10 cellular contexts compared by ENCODE assay signal in the genomic region with DNA sequence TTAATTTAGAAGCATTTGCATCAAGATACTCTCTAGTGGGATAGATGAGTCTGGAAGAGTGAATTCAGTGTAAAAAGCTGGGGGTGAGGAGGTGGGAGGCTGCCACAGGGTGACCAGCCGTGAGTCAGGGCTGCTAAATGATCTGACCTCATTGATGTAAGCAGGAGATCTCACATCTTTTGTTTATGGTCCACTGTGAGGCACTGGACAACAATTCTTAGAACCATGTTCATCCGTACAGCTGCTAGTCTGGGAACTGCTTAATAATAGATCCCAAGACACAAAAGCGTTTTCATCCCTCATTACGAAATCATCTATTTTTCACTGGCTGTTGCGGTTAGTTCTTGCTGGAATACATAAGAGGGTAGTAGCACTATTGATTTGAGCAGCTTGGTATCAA. TPM values are rescaled to one million over a fixed set of nuclear protein-coding genes. Genes with fewer than 3 reads are reported as not detected.
DNase-seq lines count a peak whose midpoint lies in the region; ATAC-seq, FAIRE-seq and TF ChIP-seq lines count a peak whose summit lies in the region.
"Had no signal": no experiment of that assay in that cellular context is flagged by ENCODE, and none has a peak within 500 bp of the region (broad histone marks: within the 10 kb centered on the region; RNA-seq: fewer than 3 reads in every experiment).

No MANE protein-coding gene starts in this region.

- no peaks in the 10 kb centered on the region for H3K27me3 ChIP-seq in kidney epithelial cell (ENCODE audit: control insufficient read depth, insufficient read depth, low read length)

- TF ChIP-seq POLR2A in GM12891 (IDR thresholded peaks at IDR 0.05; ENCODE audit: low read depth, low read length), result no peak

- DNase-seq in GM12891 (ENCODE audit: insufficient read length, low spot score), result no peak
- DNase-seq in kidney epithelial cell (ENCODE audit: low read depth), result peak; percentile 70
- no peak for DNase-seq in stimulated activated naive CD8-positive, alpha-beta T cell treated with anti-CD3 and anti-CD28 coated beads, Interleukin-15, amount 100 ng/mL, for 72 hours
- DNase-seq in chondrocyte (ENCODE audit: low spot score), result no peak
- no peak for DNase-seq in posterior cingulate gyrus
- DNase-seq: activated CD4-positive, alpha-beta T cell treated with anti-CD3 and anti-CD28 coated beads, Interleukin-2, amount 10 ng/mL, durations not matched to agents 7 days and 5 days; H9 had no signal

- H3K27me3 Mint-ChIP-seq in brain (no peaks in the 10 kb centered on the region), chondrocyte (ENCODE audit: low read depth) (no peaks in the 10 kb centered on the region)
- H3K27me3 Mint-ChIP-seq in stimulated activated naive CD8-positive, alpha-beta T cell treated with anti-CD3 and anti-CD28 coated beads, Interleukin-15, amount 100 ng/mL, for 72 hours, result no peaks in the 10 kb centered on the region
- H3K27me3 Mint-ChIP-seq: activated CD4-positive, alpha-beta T cell treated with anti-CD3 and anti-CD28 coated beads, Interleukin-2, amount 10 ng/mL, durations not matched to agents 7 days and 5 days had no signal

- no peak for TF ChIP-seq CTCF in brain (conservative IDR thresholded peaks at IDR 0.05)
- TF ChIP-seq CTCF in kidney epithelial cell (IDR thresholded peaks at IDR 0.05; ENCODE audit: insufficient read depth, low read length, poor library complexity, severe bottlenecking), result no peak
- no peak for TF ChIP-seq CTCF in chondrocyte (IDR thresholded peaks at IDR 0.05)

- H3K4me3 Mint-ChIP-seq in brain, result peak overlapping the region in 2 of 5 experiments; percentile 1 to 14
- peak overlapping the region in 1 of 2 donors; percentile 30 for H3K4me3 Mint-ChIP-seq in stimulated activated naive CD8-positive, alpha-beta T cell treated with anti-CD3 and anti-CD28 coated beads, Interleukin-15, amount 100 ng/mL, for 72 hours
- H3K4me3 Mint-ChIP-seq in chondrocyte (ENCODE audit: unreplicated experiment), result no peak overlapping the region
- H3K4me3 Mint-ChIP-seq: activated CD4-positive, alpha-beta T cell treated with anti-CD3 and anti-CD28 coated beads, Interleukin-2, amount 10 ng/mL, durations not matched to agents 7 days and 5 days; H9 had no signal

- H3K4me1 Mint-ChIP-seq in brain (peaks cover 59% of the 10 kb centered on the region), chondrocyte (ENCODE audit: low read depth) (peaks cover 68% of the 10 kb centered on the region)
- H3K4me1 Mint-ChIP-seq in stimulated activated naive CD8-positive, alpha-beta T cell treated with anti-CD3 and anti-CD28 coated beads, Interleukin-15, amount 100 ng/mL, for 72 hours, result peaks cover 73% of the 10 kb centered on the region

- intact Hi-C loops in posterior cingulate gyrus (cut with DNase I), result loop anchor here (5.0 kb wide), 2 partner anchors 54 to 616 kb away; no protein-coding TSS in a partner anchor

- H3K27ac Mint-ChIP-seq in brain (peak overlapping the region; percentile 16 to 88 (median 63)), chondrocyte (ENCODE audit: unreplicated experiment) (no peak overlapping the region)
- peak overlapping the region; percentile 21 to 75 for H3K27ac Mint-ChIP-seq in stimulated activated naive CD8-positive, alpha-beta T cell treated with anti-CD3 and anti-CD28 coated beads, Interleukin-15, amount 100 ng/mL, for 72 hours
- H3K27ac Mint-ChIP-seq: activated CD4-positive, alpha-beta T cell treated with anti-CD3 and anti-CD28 coated beads, Interleukin-2, amount 10 ng/mL, durations not matched to agents 7 days and 5 days had no signal

- no peak for ATAC-seq in stimulated activated naive CD8-positive, alpha-beta T cell treated with anti-CD3 and anti-CD28 coated beads, Interleukin-15, amount 100 ng/mL, for 72 hours
- no peak for ATAC-seq in HG02973 (IDR thresholded peaks at IDR 0.05; ENCODE audit: unreplicated experiment)
- ATAC-seq: GM12878 had no signal

- H3K36me3 ChIP-seq in kidney epithelial cell (ENCODE audit: control insufficient read depth, insufficient read depth, low read length), result peaks cover 1% of the 10 kb centered on the region

- peak; percentile 26 for FAIRE-seq in GM12891 (lab: Jason Lieb, UNC)
- FAIRE-seq: GM12878 had no signal

- H3K4me3 ChIP-seq in kidney epithelial cell (ENCODE audit: low read depth, low read length), result no peak overlapping the region
- H3K4me3 ChIP-seq: GM12878 had no signal

- H3K36me3 Mint-ChIP-seq in brain (peaks cover 46% of the 10 kb centered on the region), chondrocyte (ENCODE audit: low read depth) (peaks cover 14% of the 10 kb centered on the region)

- H3K9me3 Mint-ChIP-seq in brain (peaks cover 0 to 5% (median 0%) of the 10 kb centered on the region in 5 experiments), chondrocyte (ENCODE audit: low read depth) (peaks cover 3% of the 10 kb centered on the region)
- no peaks in the 10 kb centered on the region for H3K9me3 Mint-ChIP-seq in stimulated activated naive CD8-positive, alpha-beta T cell treated with anti-CD3 and anti-CD28 coated beads, Interleukin-15, amount 100 ng/mL, for 72 hours
- H3K9me3 Mint-ChIP-seq: activated CD4-positive, alpha-beta T cell treated with anti-CD3 and anti-CD28 coated beads, Interleukin-2, amount 10 ng/mL, durations not matched to agents 7 days and 5 days; H9 had no signal

TF ChIP-seq in GM12891, 5 proteins besides CTCF, POLR2A, EP300 and RAD21:
- TF ChIP-seq TAF1 (IDR thresholded peaks at IDR 0.05; ENCODE audit: low read depth, low read length), result no peak
- TF ChIP-seq POU2F2 (IDR thresholded peaks at IDR 0.05; ENCODE audit: low read depth, low read length), result no peak
- no peak for TF ChIP-seq SPI1 (IDR thresholded peaks at IDR 0.05; ENCODE audit: low read depth, low read length)
- TF ChIP-seq PAX5 (IDR thresholded peaks at IDR 0.05; ENCODE audit: insufficient read depth, low read length, severe bottlenecking), result no peak

RNA-seq across cellular contexts. Expression of a gene that starts 14.1 kb away (rescaled TPM):
- polyA plus RNA-seq in GM12891 (2012; ENCODE audit: low read depth, missing spikeins), result 14.5 TPM
- polyA plus RNA-seq in brain (ENCODE audit: insufficient read depth, low read depth, low replicate concordance), result 16.5 TPM
- total RNA-seq in kidney epithelial cell, result 39.2 and 45.4 TPM in 2 replicates
- total RNA-seq in chondrocyte, result 26.4 to 27.6 TPM (median 26.7 TPM) in 3 replicates
